Comparison of ENCODE assay signal across 19 cellular contexts in genomic region chr19:50875795-50876422, GRCh38. TPM values are rescaled to one million over a fixed set of nuclear protein-coding genes. Genes with fewer than 3 reads are reported as not detected.
DNase-seq lines count a peak whose midpoint lies in the region; ATAC-seq, FAIRE-seq and TF ChIP-seq lines count a peak whose summit lies in the region.
"Had no signal": no experiment of that assay in that cellular context is flagged by ENCODE, and none has a peak within 500 bp of the region (broad histone marks: within the 10 kb centered on the region; RNA-seq: fewer than 3 reads in every experiment).

No MANE protein-coding gene starts in this region.

- POLR2A ChIA-PET in GM12878 (lab: Charles Lee) = no interaction called here

- CTCF ChIA-PET in GM12878 (lab: Yijun Ruan, JAX) = interaction anchor here (1.0 to 1.5 kb wide), 3 partner anchors 21 to 82 kb away, joined by 3 to 4 read pairs (median 3); no protein-coding TSS in a partner anchor

- RAD21 ChIA-PET in GM12878 (lab: Charles Lee; ENCODE audit: unreplicated experiment) = interaction anchor here (1.2 kb wide), 1 partner anchor 46 kb away, joined by 3 read pairs; no protein-coding TSS in a partner anchor

- SMC1A ChIA-PET in GM12878 (lab: Charles Lee; ENCODE audit: uncharacterized antibody, unreplicated experiment) = interaction anchor here (1.0 kb wide), 1 partner anchor 20 kb away, joined by 4 read pairs; no protein-coding TSS in a partner anchor

- TF ChIP-seq CTCF in GM12875 (IDR thresholded peaks at IDR 0.05; ENCODE audit: borderline replicate concordance, insufficient read depth, low read depth, low read length) (no peak), GM12878 (IDR thresholded peaks at IDR 0.05 in 2 of 3, conservative IDR thresholded peaks at IDR 0.05 in 1 of 3; ENCODE audit: control insufficient read depth in 2 of 3, extremely low read depth in 1 of 3, insufficient read depth in 1 of 3, low read depth in 3 of 3, low read length in 3 of 3) (no peak)

- peaks cover 40% of the 10 kb centered on the region for H3K4me1 ChIP-seq in BLaER1
- H3K4me1 ChIP-seq in GM12878 (ENCODE audit: control insufficient read depth, insufficient read depth, low read length) = peaks cover 25% of the 10 kb centered on the region

- H3K36me3 ChIP-seq in BLaER1 (no peaks in the 10 kb centered on the region), H7 (replicated peaks; ENCODE audit: control insufficient read depth, insufficient read depth, low read length) (no peaks in the 10 kb centered on the region), GM12878 (ENCODE audit: control insufficient read depth in 2 of 2, insufficient read depth in 2 of 2, low read length in 1 of 2) (no peaks in the 10 kb centered on the region)

- H3K4me3 ChIP-seq in BLaER1 = no peak overlapping the region
- peak overlapping the region; percentile 10 for H3K4me3 ChIP-seq in GM12875 (ENCODE audit: low read depth, low read length)
- H3K4me3 ChIP-seq in H7 (ENCODE audit: insufficient read depth, low read depth, low read length) = no peak overlapping the region
- H3K4me3 ChIP-seq in GM12878 = no peak overlapping the region
- H3K4me3 ChIP-seq: SK-N-MC had no signal

- 9% methylated on average over 5 of the region's 9 CpGs for WGBS in GM12878 (ENCODE audit: insufficient coverage, insufficient replicate concordance, low lambda C conversion rate, missing lambda C conversion rate)

- DNase-seq in H7 = peak; percentile 49
- DNase-seq in GM12878 (ENCODE audit: low read depth, low spot score) = no peak
- DNase-seq in NCI-H1105 (lab: John Stamatoyannopoulos, UW) = no peak
- DNase-seq in left cardiac atrium = no peak
- no peak for DNase-seq in NCI-H446 treated with DMSO at 0.1 percent for 48 hours (lab: John Stamatoyannopoulos, UW)
- DNase-seq: CD8-positive, alpha-beta memory T cell; H9; IMR-90; NCI-H1436 treated with DMSO at 0.1 percent for 48 hours; NCI-H2081; NCI-H226; NCI-H526 treated with DMSO at 0.1 percent for 48 hours had no signal

- peak overlapping the region; percentile 94 for H2AFZ ChIP-seq in GM12878 (ENCODE audit: control insufficient read depth, low read depth, low read length)

- peak overlapping the region; percentile 70 for H3K4me2 ChIP-seq in BLaER1
- peak overlapping the region; percentile 80 for H3K4me2 ChIP-seq in GM12878 (ENCODE audit: control insufficient read depth, insufficient read depth)

- TF ChIP-seq EP300 in GM12878 (IDR thresholded peaks at IDR 0.05; ENCODE audit: borderline replicate concordance in 1 of 2, control insufficient read depth in 1 of 2, low read depth in 2 of 2, low read length in 2 of 2) = no peak

- no peak for FAIRE-seq in GM12878 (lab: Jason Lieb, UNC)

- no TSS peak for BruUV-seq in GM12878 (replicated peaks; lab: Mats Ljungman, UMichigan)

- H3K9ac ChIP-seq in BLaER1 = 0 out of 2 replicates have a peak overlapping the region, but pooled peaks have one; percentile 3
- no peak overlapping the region for H3K9ac ChIP-seq in GM12878 (ENCODE audit: control insufficient read depth, insufficient read depth, low read length)

- ATAC-seq in GM12878 = peak; percentile 68
- no peak for ATAC-seq in left cardiac atrium
- ATAC-seq: Right ventricle myocardium inferior had no signal

- H3K27me3 ChIP-seq in BLaER1 (no peaks in the 10 kb centered on the region), H7 (ENCODE audit: control insufficient read depth, insufficient read depth, low read length) (no peaks in the 10 kb centered on the region; the same call in 1 of the 2 replicates), GM12878 (replicated peaks in 1 of 2; ENCODE audit: control insufficient read depth in 2 of 2, insufficient read depth in 2 of 2, low read length in 1 of 2) (no peaks in the 10 kb centered on the region)

- intact Hi-C loops in GM12878 (cut with micrococcal nuclease; ENCODE audit: unreplicated experiment) = no loop called here
- intact Hi-C loops in left cardiac atrium (cut with DNase I) = no loop called here

- peak overlapping the region; percentile 37; the same call in 1 of the 2 replicates for H3K27ac ChIP-seq in BLaER1
- H3K27ac ChIP-seq in GM12878 (ENCODE audit: control insufficient read depth, insufficient read depth) = peak overlapping the region; percentile 15; the same call in 1 of the 2 replicates
- H3K27ac ChIP-seq: SK-N-MC had no signal

- H4K20me1 ChIP-seq in BLaER1 = no peaks in the 10 kb centered on the region
- H4K20me1 ChIP-seq in GM12878 (ENCODE audit: control insufficient read depth, insufficient read depth) = no peaks in the 10 kb centered on the region

- H3K79me2 ChIP-seq in GM12878 (ENCODE audit: control insufficient read depth, insufficient read depth, low read length) = no peaks in the 10 kb centered on the region

- in situ Hi-C loops in GM12878 (cut with MboI) = no loop called here

- no peaks in the 10 kb centered on the region for H3K9me3 ChIP-seq in BLaER1
- H3K9me3 ChIP-seq in GM12878 (replicated peaks; ENCODE audit: control insufficient read depth, insufficient read depth, low read length) = no peaks in the 10 kb centered on the region

- TF ChIP-seq RAD21 in GM12878 (IDR thresholded peaks at IDR 0.05; ENCODE audit: insufficient read depth, low read depth, low read length) = no peak

- TF ChIP-seq POLR2A in GM12878 (IDR thresholded peaks at IDR 0.05; ENCODE audit: low read depth, low read length) = no peak

RNA-seq across cellular contexts. Expression of gene KLK2, which starts 2.7 kb away (rescaled TPM):
- not detected in 2 replicates for total RNA-seq in H7 (2014; rRNA removed; shearing (Covaris generic))
- 2.7 and 3.1 TPM in 2 replicates for total RNA-seq in GM12878 (2013; cell fraction: nucleolus; rRNA removed)
- total RNA-seq in GM12878 (2014; rRNA removed) (0.96 and 2.4 TPM in 2 replicates), GM12878 (2014; rRNA removed; fragmentation: Illumina TruSeq; extraction: Trizol) (0.83 and 1.3 TPM in 2 replicates), GM12878 (2021) (1.6 and 1.8 TPM in 2 replicates), left cardiac atrium (not detected)
- 2.2 TPM for polyA plus RNA-seq in GM12878 (2011; ENCODE audit: low read depth)
- polyA plus RNA-seq in GM12878 (2011; rRNA removed) (0.37 and 0.79 TPM in 2 replicates), GM12878 (2014; fragmentation: Illumina TruSeq; extraction: Trizol) (2.4 and 3.1 TPM in 2 replicates), GM12878 (2014; fragmentation: Nextera tagmentation; extraction: Ambion mirVana) (under 1 TPM; 0.19 to 0.55 TPM), GM12878 (2014; rRNA removed) (3.1 and 4.0 TPM in 2 replicates), GM12878 (2016; fragmentation: Nextera tagmentation; extraction: Ambion mirVana) (1 to 10 TPM; 1.1 to 3.0 TPM)
- polyA plus RNA-seq in GM12878 (2011; cell fraction: cytosol; rRNA removed) = 0.64 and 0.87 TPM in 2 replicates
- polyA plus RNA-seq in GM12878 (2011; cell fraction: nucleus; rRNA removed) = 3.2 and 5.3 TPM in 2 replicates
- polyA plus RNA-seq in GM12878 (2012) = 3.8 and 5.3 TPM in 2 replicates
- polyA minus RNA-seq in GM12878 (2011; rRNA and poly(A)+ RNA removed) = 0.51 and 1.5 TPM in 2 replicates
- not detected in 2 replicates for polyA minus RNA-seq in GM12878 (2011; cell fraction: cytosol; rRNA and poly(A)+ RNA removed)
- 1.5 and 1.8 TPM in 2 replicates for polyA minus RNA-seq in GM12878 (2011; cell fraction: nucleus; rRNA and poly(A)+ RNA removed)
- total RNA-seq: CD8-positive, alpha-beta memory T cell; H9; IMR-90; LHCN-M2; Right ventricle myocardium inferior; T-helper 1 cell treated with Interleukin-12 subunit alpha and Interleukin-12 subunit beta and Interleukin-4 antibody, amounts not matched to agents 30 ng/mL and 1 ng/mL, for 36 hours had no signal
- polyA plus RNA-seq: CD8-positive, alpha-beta memory T cell; IMR-90 had no signal

RNA-seq across cellular contexts. Expression of gene KLK3, which starts 21.2 kb away (rescaled TPM):
- total RNA-seq in H7 (2014; rRNA removed; shearing (Covaris generic)) = not detected in 2 replicates
- not detected in 2 replicates for total RNA-seq in GM12878 (2013; cell fraction: nucleolus; rRNA removed)
- total RNA-seq in GM12878 (2014; rRNA removed) = not detected in 2 replicates
- total RNA-seq in GM12878 (2014; rRNA removed; fragmentation: Illumina TruSeq; extraction: Trizol) = not detected in 2 replicates
- total RNA-seq in GM12878 (2021) = not detected in 2 replicates
- not detected for polyA plus RNA-seq in GM12878 (2011; ENCODE audit: low read depth)
- polyA plus RNA-seq in GM12878 (2011; rRNA removed) = 0.09 and 0.31 TPM in 2 replicates
- polyA plus RNA-seq in GM12878 (2011; cell fraction: cytosol; rRNA removed) = 0.07 and 0.20 TPM in 2 replicates
- 0.31 and 0.83 TPM in 2 replicates for polyA plus RNA-seq in GM12878 (2011; cell fraction: nucleus; rRNA removed)
- not detected in 2 replicates for polyA plus RNA-seq in GM12878 (2012)
- not detected in 2 replicates for polyA plus RNA-seq in GM12878 (2014; fragmentation: Illumina TruSeq; extraction: Trizol)
- not detected for polyA plus RNA-seq in GM12878 (2014; fragmentation: Nextera tagmentation; extraction: Ambion mirVana)
- polyA plus RNA-seq in GM12878 (2014; rRNA removed) = not detected in 2 replicates
- not detected for polyA plus RNA-seq in GM12878 (2016; fragmentation: Nextera tagmentation; extraction: Ambion mirVana)
- 0.15 TPM in 1 of 2 replicates, not detected in the other for polyA minus RNA-seq in GM12878 (2011; rRNA and poly(A)+ RNA removed)
- not detected in 2 replicates for polyA minus RNA-seq in GM12878 (2011; cell fraction: cytosol; rRNA and poly(A)+ RNA removed)
- polyA minus RNA-seq in GM12878 (2011; cell fraction: nucleus; rRNA and poly(A)+ RNA removed) = 0.36 TPM in 1 of 2 replicates, not detected in the other
- not detected for total RNA-seq in left cardiac atrium
- total RNA-seq: CD8-positive, alpha-beta memory T cell; Daoy; H9; IMR-90; LHCN-M2; Right ventricle myocardium inferior; T-helper 1 cell treated with Interleukin-12 subunit alpha and Interleukin-12 subunit beta and Interleukin-4 antibody, amounts not matched to agents 30 ng/mL and 1 ng/mL, for 36 hours had no signal
- polyA plus RNA-seq: CD8-positive, alpha-beta memory T cell; IMR-90 had no signal

RNA-seq across cellular contexts. Expression of gene KLK4, which starts 35.3 kb away (rescaled TPM):
- not detected in 2 replicates for total RNA-seq in H7 (2014; rRNA removed; shearing (Covaris generic))
- total RNA-seq in GM12878 (2013; cell fraction: nucleolus; rRNA removed) = 0.81 TPM in 1 of 2 replicates, not detected in the other
- total RNA-seq in GM12878 (2014; rRNA removed) = not detected in 2 replicates
- 0.14 TPM in 1 of 2 replicates, not detected in the other for total RNA-seq in GM12878 (2014; rRNA removed; fragmentation: Illumina TruSeq; extraction: Trizol)
- total RNA-seq in GM12878 (2021) = not detected in 2 replicates
- not detected for polyA plus RNA-seq in GM12878 (2011; ENCODE audit: low read depth)
- 0.13 and 0.31 TPM in 2 replicates for polyA plus RNA-seq in GM12878 (2011; rRNA removed)
- polyA plus RNA-seq in GM12878 (2011; cell fraction: cytosol; rRNA removed) = 0.40 and 0.84 TPM in 2 replicates
- 0.73 and 1.4 TPM in 2 replicates for polyA plus RNA-seq in GM12878 (2011; cell fraction: nucleus; rRNA removed)
- polyA plus RNA-seq in GM12878 (2012) = 0.28 and 1.5 TPM in 2 replicates
- polyA plus RNA-seq in GM12878 (2014; fragmentation: Illumina TruSeq; extraction: Trizol) = 0.06 TPM in 1 of 2 replicates, not detected in the other
- polyA plus RNA-seq in GM12878 (2014; fragmentation: Nextera tagmentation; extraction: Ambion mirVana) = not detected
- polyA plus RNA-seq in GM12878 (2014; rRNA removed) = not detected in 2 replicates
- not detected for polyA plus RNA-seq in GM12878 (2016; fragmentation: Nextera tagmentation; extraction: Ambion mirVana)
- not detected in 2 replicates for polyA minus RNA-seq in GM12878 (2011; rRNA and poly(A)+ RNA removed)
- polyA minus RNA-seq in GM12878 (2011; cell fraction: cytosol; rRNA and poly(A)+ RNA removed) = not detected in 2 replicates
- polyA minus RNA-seq in GM12878 (2011; cell fraction: nucleus; rRNA and poly(A)+ RNA removed) = 0.67 TPM in 1 of 2 replicates, not detected in the other
- total RNA-seq in left cardiac atrium = not detected
- total RNA-seq: CD8-positive, alpha-beta memory T cell; Daoy; IMR-90; LHCN-M2; Right ventricle myocardium inferior; T-helper 1 cell treated with Interleukin-12 subunit alpha and Interleukin-12 subunit beta and Interleukin-4 antibody, amounts not matched to agents 30 ng/mL and 1 ng/mL, for 36 hours had no signal
- polyA plus RNA-seq: CD8-positive, alpha-beta memory T cell; IMR-90 had no signal

RNA-seq across cellular contexts. Expression of gene KLK15, which starts 42.5 kb away (rescaled TPM):
- not detected in 2 replicates for total RNA-seq in H7 (2014; rRNA removed; shearing (Covaris generic))
- total RNA-seq in GM12878 (2013; cell fraction: nucleolus; rRNA removed) = not detected in 2 replicates
- total RNA-seq in GM12878 (2014; rRNA removed) (not detected in 2 replicates), GM12878 (2014; rRNA removed; fragmentation: Illumina TruSeq; extraction: Trizol) (not detected in 2 replicates), GM12878 (2021) (not detected in 2 replicates), left cardiac atrium (not detected)
- polyA plus RNA-seq in GM12878 (2011; ENCODE audit: low read depth) = not detected
- polyA plus RNA-seq in GM12878 (2011; rRNA removed) (not detected in 2 replicates), GM12878 (2014; fragmentation: Illumina TruSeq; extraction: Trizol) (0.04 TPM in 1 of 2 replicates, not detected in the other), GM12878 (2014; fragmentation: Nextera tagmentation; extraction: Ambion mirVana) (not detected), GM12878 (2014; rRNA removed) (0.05 and 0.08 TPM in 2 replicates), GM12878 (2016; fragmentation: Nextera tagmentation; extraction: Ambion mirVana) (not detected)
- not detected in 2 replicates for polyA plus RNA-seq in GM12878 (2011; cell fraction: cytosol; rRNA removed)
- polyA plus RNA-seq in GM12878 (2011; cell fraction: nucleus; rRNA removed) = not detected in 2 replicates
- 0.13 TPM in 1 of 2 replicates, not detected in the other for polyA plus RNA-seq in GM12878 (2012)
- polyA minus RNA-seq in GM12878 (2011; rRNA and poly(A)+ RNA removed) = not detected in 2 replicates
- polyA minus RNA-seq in GM12878 (2011; cell fraction: cytosol; rRNA and poly(A)+ RNA removed) = not detected in 2 replicates
- polyA minus RNA-seq in GM12878 (2011; cell fraction: nucleus; rRNA and poly(A)+ RNA removed) = not detected in 2 replicates
- total RNA-seq: CD8-positive, alpha-beta memory T cell; Daoy; H9; IMR-90; LHCN-M2; Right ventricle myocardium inferior; T-helper 1 cell treated with Interleukin-12 subunit alpha and Interleukin-12 subunit beta and Interleukin-4 antibody, amounts not matched to agents 30 ng/mL and 1 ng/mL, for 36 hours had no signal
- polyA plus RNA-seq: CD8-positive, alpha-beta memory T cell; IMR-90 had no signal

RNA-seq across cellular contexts. Expression of gene KLK1, which starts 52.3 kb away (rescaled TPM):
- total RNA-seq in H7 (2014; rRNA removed; shearing (Covaris generic)) = not detected in 2 replicates
- 21.5 and 24.1 TPM in 2 replicates for total RNA-seq in GM12878 (2013; cell fraction: nucleolus; rRNA removed)
- 3.3 and 3.4 TPM in 2 replicates for total RNA-seq in GM12878 (2014; rRNA removed)
- total RNA-seq in GM12878 (2014; rRNA removed; fragmentation: Illumina TruSeq; extraction: Trizol) = 3.4 and 3.5 TPM in 2 replicates
- 24.8 and 27.5 TPM in 2 replicates for total RNA-seq in GM12878 (2021)
- polyA plus RNA-seq in GM12878 (2011; ENCODE audit: low read depth) = 28.1 TPM
- polyA plus RNA-seq in GM12878 (2011; rRNA removed) = 21.1 and 24.8 TPM in 2 replicates
- polyA plus RNA-seq in GM12878 (2011; cell fraction: cytosol; rRNA removed) = 23.5 and 37.4 TPM in 2 replicates
- polyA plus RNA-seq in GM12878 (2011; cell fraction: nucleus; rRNA removed) = 28.3 and 35.0 TPM in 2 replicates
- 55.9 and 77.5 TPM in 2 replicates for polyA plus RNA-seq in GM12878 (2012)
- polyA plus RNA-seq in GM12878 (2014; fragmentation: Illumina TruSeq; extraction: Trizol) = 27.1 and 34.6 TPM in 2 replicates
- polyA plus RNA-seq in GM12878 (2014; fragmentation: Nextera tagmentation; extraction: Ambion mirVana) = 10 to 100 TPM; 20.7 to 22.0 TPM
- polyA plus RNA-seq in GM12878 (2014; rRNA removed) = 19.6 and 22.8 TPM in 2 replicates
- 10 to 100 TPM; 13.9 to 14.4 TPM for polyA plus RNA-seq in GM12878 (2016; fragmentation: Nextera tagmentation; extraction: Ambion mirVana)
- polyA minus RNA-seq in GM12878 (2011; rRNA and poly(A)+ RNA removed) = 26.0 and 41.9 TPM in 2 replicates
- 12.9 and 16.8 TPM in 2 replicates for polyA minus RNA-seq in GM12878 (2011; cell fraction: cytosol; rRNA and poly(A)+ RNA removed)
- 17.8 and 37.6 TPM in 2 replicates for polyA minus RNA-seq in GM12878 (2011; cell fraction: nucleus; rRNA and poly(A)+ RNA removed)
- under 1 TPM in 1 of 2 donors, not detected in 1; 0.27 TPM for total RNA-seq in left cardiac atrium
- total RNA-seq: Daoy, IMR-90, LHCN-M2 had no signal
- polyA plus RNA-seq: CD8-positive, alpha-beta memory T cell; IMR-90 had no signal
